Comparison of ENCODE assay signal across 8 cellular contexts in genomic region chr4:89894654-89895652, GRCh38. TPM values are rescaled to one million over a fixed set of nuclear protein-coding genes. Genes with fewer than 3 reads are reported as not detected.
DNase-seq lines count a peak whose midpoint lies in the region; ATAC-seq and TF ChIP-seq lines count a peak whose summit lies in the region.

TSS of gene MMRN1 (plus strand) at chr4:89894854. CDS start at chr4:89894972, 118 bp downstream.

- no peak within 1 kb of the TSS for H3K18ac ChIP-seq in H9 (ENCODE audit: insufficient read length, low read depth, low read length)

- no peaks in the 10 kb centered on the region for H3K36me3 ChIP-seq in effector memory CD4-positive, alpha-beta T cell (ENCODE audit: control insufficient read depth, insufficient read depth, low read length)

- intact Hi-C loops in Right ventricle myocardium inferior (cut with DNase I) = loop anchor here (10.0 kb wide), 1 partner anchor 670 kb away; no protein-coding TSS in a partner anchor

- H3K27me3 ChIP-seq in effector memory CD4-positive, alpha-beta T cell (replicated peaks; ENCODE audit: control insufficient read depth, insufficient read depth, low read length, poor library complexity, severe bottlenecking) = no peaks in the 10 kb centered on the region
- H3K27me3 ChIP-seq in H9 (ENCODE audit: insufficient read depth, low read length) = no peaks in the 10 kb centered on the region

- DNase-seq in stimulated activated CD4-positive, alpha-beta T cell treated with anti-CD3 and anti-CD28 coated beads, Interleukin-15, amount 100 ng/mL, for 24 hours = peak; percentile 14
- no peak for DNase-seq in stimulated activated CD4-positive, alpha-beta T cell treated with anti-CD3 and anti-CD28 coated beads, Interleukin-4, amount 100 ng/mL, for 1 hour
- DNase-seq in effector memory CD4-positive, alpha-beta T cell = no peak
- DNase-seq in NCI-H2171 treated with DMSO at 0.1 percent for 48 hours (lab: John Stamatoyannopoulos, UW) (no peak), Right ventricle myocardium inferior (ENCODE audit: missing footprints) (no peak), H9 (no peak), SIG-M5 treated with dmso at 0.1 percent for 504 hours (lab: John Stamatoyannopoulos, UW; ENCODE audit: unreplicated experiment) (no peak)

- H4K8ac ChIP-seq in H9 (replicated peaks; ENCODE audit: insufficient read length, low read depth, low read length) = no peak within 1 kb of the TSS

- no peak within 1 kb of the TSS for H4K5ac ChIP-seq in H9 (ENCODE audit: insufficient read length, low read depth, low read length)

- H3T11ph ChIP-seq in H9 (ENCODE audit: low read length) = no peak within 1 kb of the TSS

- H3K27ac ChIP-seq in effector memory CD4-positive, alpha-beta T cell (ENCODE audit: insufficient read depth, low read length, poor library complexity, severe bottlenecking) = no peak within 1 kb of the TSS
- H3K27ac ChIP-seq in H9 (ENCODE audit: insufficient read length, low read depth, low read length) = no peak within 1 kb of the TSS

- no peak within 1 kb of the TSS for H3K4me3 Mint-ChIP-seq in H9

- no peak for TF ChIP-seq CTCF in H9 (conservative IDR thresholded peaks at IDR 0.05)

- no peaks in the 10 kb centered on the region for H3K79me1 ChIP-seq in H9 (ENCODE audit: insufficient read depth, low read depth, low read length, poor library complexity, severe bottlenecking)

- H3K36me3 Mint-ChIP-seq in H9 (ENCODE audit: insufficient read depth in 1 of 3, low read depth in 3 of 3) = no peaks in the 10 kb centered on the region

- H3K9me3 ChIP-seq in effector memory CD4-positive, alpha-beta T cell (ENCODE audit: control insufficient read depth, low read length) = no peaks in the 10 kb centered on the region
- no peaks in the 10 kb centered on the region for H3K9me3 ChIP-seq in H9 (ENCODE audit: control insufficient read depth, low read depth, low read length)

- peaks cover 6% of the 10 kb centered on the region for H3K4me1 ChIP-seq in effector memory CD4-positive, alpha-beta T cell (ENCODE audit: control insufficient read depth, insufficient read depth, low read length, poor library complexity, severe bottlenecking)
- H3K4me1 ChIP-seq in H9 (ENCODE audit: insufficient read depth, low read length) = no peaks in the 10 kb centered on the region

- no peaks in the 10 kb centered on the region for H3K27me3 Mint-ChIP-seq in H9 (ENCODE audit: low read depth)

- no peak within 1 kb of the TSS for H2BK120ac ChIP-seq in H9 (ENCODE audit: low read depth, low read length, poor library complexity, severe bottlenecking)

- H2AFZ ChIP-seq in H9 (ENCODE audit: low read length) = no peak within 1 kb of the TSS

- no peak within 1 kb of the TSS for H3K23ac ChIP-seq in H9 (ENCODE audit: insufficient read length, low read depth, low read length)

- no peak within 1 kb of the TSS for H3K4me2 ChIP-seq in H9 (ENCODE audit: insufficient read depth, insufficient read length, low read length)

- no peak within 1 kb of the TSS for H3K9ac ChIP-seq in H9 (ENCODE audit: extremely low read depth, insufficient read length, low read length)

- no peak within 1 kb of the TSS for H2AK5ac ChIP-seq in H9 (ENCODE audit: insufficient read length, low read length)

- H3K4me1 Mint-ChIP-seq in H9 = no peaks in the 10 kb centered on the region

- H3K4me3 ChIP-seq in effector memory CD4-positive, alpha-beta T cell (ENCODE audit: insufficient read depth, low read depth, low read length, poor library complexity, severe bottlenecking) = peak within 1 kb of the TSS; percentile 26

- no peaks in the 10 kb centered on the region for H3K23me2 ChIP-seq in H9 (ENCODE audit: insufficient read length, low read depth, low read length, poor library complexity, severe bottlenecking)

- no peak within 1 kb of the TSS for H3K14ac ChIP-seq in H9 (ENCODE audit: insufficient read depth, low read length)

- H2BK15ac ChIP-seq in H9 (ENCODE audit: low read depth, low read length) = no peak within 1 kb of the TSS

- H3K27ac Mint-ChIP-seq in H9 = no peak within 1 kb of the TSS

- no peak within 1 kb of the TSS for H3K4ac ChIP-seq in H9 (ENCODE audit: low read depth, low read length)

- H2BK20ac ChIP-seq in H9 (ENCODE audit: low read depth, low read length, poor library complexity, severe bottlenecking) = no peak within 1 kb of the TSS

- H4K91ac ChIP-seq in H9 (ENCODE audit: insufficient read length, low read depth, low read length) = no peak within 1 kb of the TSS

- H2BK12ac ChIP-seq in H9 (ENCODE audit: insufficient read length, low read depth, low read length) = no peak within 1 kb of the TSS

- no peaks in the 10 kb centered on the region for H3K79me2 ChIP-seq in H9 (ENCODE audit: insufficient read depth, low read length)

- ATAC-seq in HG03196 (IDR thresholded peaks at IDR 0.05; ENCODE audit: unreplicated experiment) (peak; percentile 67), Right ventricle myocardium inferior (no peak)

- H4K20me1 ChIP-seq in H9 (ENCODE audit: control insufficient read depth, insufficient read depth, insufficient read length) = no peaks in the 10 kb centered on the region

- H3K56ac ChIP-seq in H9 (ENCODE audit: insufficient read length, low read depth, low read length) = no peak within 1 kb of the TSS

- no peak within 1 kb of the TSS for H2BK5ac ChIP-seq in H9 (ENCODE audit: insufficient read length, low read length)

- WGBS in H9 (ENCODE audit: extremely low coverage, insufficient read length, low lambda C conversion rate) = no CpG with 5 or more reads among the region's 12 CpGs

- no peaks in the 10 kb centered on the region for H3K9me3 Mint-ChIP-seq in H9

RNA-seq across cellular contexts. Expression of gene MMRN1, which starts in this region (rescaled TPM):
- total RNA-seq in Right ventricle myocardium inferior (3.7 TPM), H9 (2021) (not detected in 2 replicates)
